ENCODE assay signal across 8 cellular contexts in genomic region chr7:152675761-152676636, GRCh38. TPM values are rescaled to one million over a fixed set of nuclear protein-coding genes. Genes with fewer than 3 reads are reported as not detected.
DNase-seq lines count a peak whose midpoint lies in the region; ATAC-seq and TF ChIP-seq lines count a peak whose summit lies in the region.

TSS of gene XRCC2 (minus strand) at chr7:152676141. CDS start at chr7:152676079, 62 bp downstream.

- DNase-seq in DMS79 (lab: John Stamatoyannopoulos, UW) (peak; percentile 79), KG1 (lab: John Stamatoyannopoulos, UW) (peak; percentile 49), esophagus muscularis mucosa (ENCODE audit: extremely low spot score) (peak; percentile 96)
- DNase-seq in activated T-cell treated with anti-CD3 and anti-CD28 coated beads, Interleukin-2, amount 50 U/mL, for 24 hours: peak; percentile 99
- DNase-seq in stimulated activated CD8-positive, alpha-beta memory T cell treated with anti-CD3 and anti-CD28 coated beads, Interleukin-7, amount 100 ng/mL, for 24 hours (ENCODE audit: low read depth): peak; percentile 88

- H3K9me3 ChIP-seq in esophagus muscularis mucosa: no peaks in the 10 kb centered on the region
- no peaks in the 10 kb centered on the region for H3K9me3 ChIP-seq in muscle layer of duodenum (ENCODE audit: control insufficient read depth in 1 of 2, low read length in 2 of 2)

- H3K36me3 ChIP-seq in esophagus muscularis mucosa: no peaks in the 10 kb centered on the region
- no peaks in the 10 kb centered on the region for H3K36me3 ChIP-seq in muscle layer of duodenum (ENCODE audit: control insufficient read depth in 1 of 2, insufficient read depth in 2 of 2, low read length in 2 of 2)

- 5% methylated on average over 38 of the region's 62 CpGs for WGBS in esophagus muscularis mucosa

- peak within 1 kb of the TSS; percentile 99 for H3K27ac Mint-ChIP-seq in activated T-cell treated with anti-CD3 and anti-CD28 coated beads, Interleukin-2, amount 50 U/mL, for 24 hours

- H3K4me1 Mint-ChIP-seq in activated T-cell treated with anti-CD3 and anti-CD28 coated beads, Interleukin-2, amount 50 U/mL, for 24 hours (ENCODE audit: low read depth): peaks cover 14% of the 10 kb centered on the region

- H3K4me1 ChIP-seq in esophagus muscularis mucosa: peaks cover 11 to 14% (median 12%) of the 10 kb centered on the region in 4 donors
- H3K4me1 ChIP-seq in muscle layer of duodenum (ENCODE audit: control insufficient read depth in 1 of 2, insufficient read depth in 2 of 2, low read length in 2 of 2): peaks cover 0 to 9% of the 10 kb centered on the region in 2 donors

- TF ChIP-seq CTCF in esophagus muscularis mucosa (IDR thresholded peaks at IDR 0.05): peak in 1 of 3 experiments; percentile 27

- no peaks in the 10 kb centered on the region for H3K27me3 Mint-ChIP-seq in activated T-cell treated with anti-CD3 and anti-CD28 coated beads, Interleukin-2, amount 50 U/mL, for 24 hours

- H3K4me3 ChIP-seq in esophagus muscularis mucosa: peak within 1 kb of the TSS; percentile 63 to 78 (median 74)
- peak within 1 kb of the TSS; percentile 74 to 97 for H3K4me3 ChIP-seq in muscle layer of duodenum (ENCODE audit: low read depth in 1 of 2, low read length in 2 of 2)

- TF ChIP-seq POLR2A in esophagus muscularis mucosa (IDR thresholded peaks at IDR 0.05; ENCODE audit: low read depth): peak; percentile 20

- intact Hi-C loops in esophagus muscularis mucosa (cut with DNase I): loop anchor here (5.0 kb wide), 1 partner anchor 214 kb away; no protein-coding TSS in a partner anchor

- H3K27me3 ChIP-seq in esophagus muscularis mucosa (no peaks in the 10 kb centered on the region), muscle layer of duodenum (ENCODE audit: low read depth, low read length) (no peaks in the 10 kb centered on the region)

- TF ChIP-seq EP300 in esophagus muscularis mucosa (IDR thresholded peaks at IDR 0.05): no peak

- peak; percentile 91 for ATAC-seq in GM21737 (IDR thresholded peaks at IDR 0.05; ENCODE audit: unreplicated experiment)

- peaks cover 36% of the 10 kb centered on the region for H3K36me3 Mint-ChIP-seq in activated T-cell treated with anti-CD3 and anti-CD28 coated beads, Interleukin-2, amount 50 U/mL, for 24 hours (ENCODE audit: low read depth)

- peak within 1 kb of the TSS; percentile 74 to 84 (median 82) for H3K27ac ChIP-seq in esophagus muscularis mucosa (replicated peaks in 1 of 4)
- H3K27ac ChIP-seq in muscle layer of duodenum (ENCODE audit: low read length): peak within 1 kb of the TSS; percentile 83

- peak within 1 kb of the TSS; percentile 97 for H3K4me3 Mint-ChIP-seq in activated T-cell treated with anti-CD3 and anti-CD28 coated beads, Interleukin-2, amount 50 U/mL, for 24 hours

- no peaks in the 10 kb centered on the region for H3K9me3 Mint-ChIP-seq in activated T-cell treated with anti-CD3 and anti-CD28 coated beads, Interleukin-2, amount 50 U/mL, for 24 hours

TF ChIP-seq in PFSK-1, 5 proteins besides CTCF, POLR2A, EP300 and RAD21:
- TF ChIP-seq TAF1 (IDR thresholded peaks at IDR 0.05; ENCODE audit: borderline replicate concordance, insufficient read depth, low read length) (peak; percentile 71; the same call in 1 of the 2 replicates), POLR2AphosphoS5 (IDR thresholded peaks at IDR 0.05; ENCODE audit: low read depth, low read length) (peak; percentile 90), FOXP2 (optimal IDR thresholded peaks at IDR 0.05; ENCODE audit: borderline replicate concordance, extremely low read depth, extremely low read length, insufficient read depth) (peak; percentile 88), REST (IDR thresholded peaks at IDR 0.05; ENCODE audit: insufficient read depth in 1 of 2, low read depth in 2 of 2, low read length in 2 of 2) (0 out of 4 replicates have a peak, but pooled peaks of 1 of the 2 experiments have one; percentile 7), SIN3A (IDR thresholded peaks at IDR 0.05; ENCODE audit: borderline replicate concordance, insufficient read depth, low read length) (peak; percentile 73; the same call in 1 of the 2 replicates)
TF ChIP-seq in PFSK-1: peak in this region for 5.

RNA-seq across cellular contexts. Expression of gene XRCC2, which starts in this region (rescaled TPM):
- 2.9 TPM for polyA plus RNA-seq in PFSK-1 (2012; ENCODE audit: insufficient read length, low read depth)
- under 1 TPM; 0.17 to 0.57 (median 0.43) TPM for total RNA-seq in esophagus muscularis mucosa

Comparison
In these comparisons a context has a peak if more than half of its experiments do, and no peak if none do; other contexts are left out.
1. Peak in every context shown above with its lines: DNase-seq, ATAC-seq, H3K4me3 ChIP-seq and H3K27ac ChIP-seq.
2. Peak in DNase-seq, H3K4me3 ChIP-seq and H3K27ac ChIP-seq in esophagus muscularis mucosa; RNA of the gene not detected or under 1 TPM.
3. DNase-seq: peak in every context shown above with its lines; median percentile 99 in activated T-cell treated with anti-CD3 and anti-CD28 coated beads, Interleukin-2, amount 50 U/mL, for 24 hours; 96 in esophagus muscularis mucosa; 88 in stimulated activated CD8-positive, alpha-beta memory T cell treated with anti-CD3 and anti-CD28 coated beads, Interleukin-7, amount 100 ng/mL, for 24 hours; 79 in DMS79; 49 in KG1.